1 cellular context compared by ENCODE assay signal in the genomic region with DNA sequence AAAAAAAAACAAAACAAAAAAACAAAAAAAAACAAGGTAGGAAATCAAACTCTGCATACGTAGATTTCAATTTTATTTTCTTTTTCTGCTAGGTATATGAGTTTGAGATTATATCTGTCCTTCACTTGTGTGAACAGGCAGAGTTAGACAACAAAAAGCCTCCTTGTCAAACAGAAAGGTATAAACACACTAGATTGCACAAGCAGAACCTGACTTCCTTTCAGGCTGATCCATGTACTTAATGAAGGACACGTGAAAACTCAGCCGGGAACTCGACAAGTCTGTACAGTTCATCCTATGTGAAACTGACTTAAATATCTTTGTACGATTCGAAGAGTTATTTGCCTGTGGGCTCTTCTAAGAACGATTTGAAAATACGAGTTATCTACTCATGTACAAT.
TF ChIP-seq lines count a peak whose summit lies in the region.

No MANE protein-coding gene starts in this region.

TF ChIP-seq in HepG2, 621 proteins besides CTCF, POLR2A, EP300 and RAD21 (continued from another document and continues in another):
- TF ChIP-seq, protein P1, sequence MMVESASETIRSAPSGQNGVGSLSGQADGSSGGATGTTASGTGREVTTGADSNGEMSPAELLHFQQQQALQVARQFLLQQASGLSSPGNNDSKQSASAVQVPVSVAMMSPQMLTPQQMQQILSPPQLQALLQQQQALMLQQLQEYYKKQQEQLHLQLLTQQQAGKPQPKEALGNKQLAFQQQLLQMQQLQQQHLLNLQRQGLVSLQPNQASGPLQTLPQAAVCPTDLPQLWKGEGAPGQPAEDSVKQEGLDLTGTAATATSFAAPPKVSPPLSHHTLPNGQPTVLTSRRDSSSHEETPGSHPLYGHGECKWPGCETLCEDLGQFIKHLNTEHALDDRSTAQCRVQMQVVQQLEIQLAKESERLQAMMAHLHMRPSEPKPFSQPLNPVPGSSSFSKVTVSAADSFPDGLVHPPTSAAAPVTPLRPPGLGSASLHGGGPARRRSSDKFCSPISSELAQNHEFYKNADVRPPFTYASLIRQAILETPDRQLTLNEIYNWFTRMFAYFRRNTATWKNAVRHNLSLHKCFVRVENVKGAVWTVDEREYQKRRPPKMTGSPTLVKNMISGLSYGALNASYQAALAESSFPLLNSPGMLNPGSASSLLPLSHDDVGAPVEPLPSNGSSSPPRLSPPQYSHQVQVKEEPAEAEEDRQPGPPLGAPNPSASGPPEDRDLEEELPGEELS (CRISPR knock-in tag; IDR thresholded peaks at IDR 0.05) = peak; percentile 99
- TF ChIP-seq PCBP2 (optimal IDR thresholded peaks at IDR 0.05; ENCODE audit: low read depth, low read length, poor library complexity, severe bottlenecking) (no peak), SATB2 (CRISPR knock-in tag; IDR thresholded peaks at IDR 0.05) (0 out of 2 replicates have a peak, but pooled peaks have one; percentile 36), NFKBIZ (CRISPR knock-in tag; IDR thresholded peaks at IDR 0.05) (0 out of 2 replicates have a peak, but pooled peaks have one; percentile 46), ZNF317 (CRISPR knock-in tag; IDR thresholded peaks at IDR 0.05) (0 out of 2 replicates have a peak, but pooled peaks have one; percentile 24), ARNTL (CRISPR knock-in tag; IDR thresholded peaks at IDR 0.05) (peak; percentile 87), IKZF4 (CRISPR knock-in tag; IDR thresholded peaks at IDR 0.05; ENCODE audit: borderline replicate concordance, low read depth, not compliant biosample characterization) (no peak), ZNF180 (CRISPR knock-in tag; IDR thresholded peaks at IDR 0.05; ENCODE audit: borderline replicate concordance, low read depth) (no peak), SP5 (CRISPR knock-in tag; IDR thresholded peaks at IDR 0.05; ENCODE audit: borderline replicate concordance, low read depth) (peak; percentile 40; the same call in 1 of the 2 replicates), SIN3A (IDR thresholded peaks at IDR 0.05; ENCODE audit: borderline replicate concordance, low read depth, low read length) (no peak), ZNF292 (CRISPR knock-in tag; IDR thresholded peaks at IDR 0.05; ENCODE audit: borderline replicate concordance, low read depth) (no peak), CCDC6 (CRISPR knock-in tag; IDR thresholded peaks at IDR 0.05) (peak; percentile 59; the same call in 1 of the 2 replicates), KDM1A (CRISPR knock-in tag; IDR thresholded peaks at IDR 0.05) (no peak), BCL6 (CRISPR knock-in tag; IDR thresholded peaks at IDR 0.05) (peak; percentile 86), ZNF20 (CRISPR knock-in tag; IDR thresholded peaks at IDR 0.05) (no peak), ZNF235 (CRISPR knock-in tag; IDR thresholded peaks at IDR 0.05; ENCODE audit: borderline replicate concordance) (no peak), RNF2 (conservative IDR thresholded peaks at IDR 0.05; ENCODE audit: low read depth) (no peak)
- TF ChIP-seq, protein P2, sequence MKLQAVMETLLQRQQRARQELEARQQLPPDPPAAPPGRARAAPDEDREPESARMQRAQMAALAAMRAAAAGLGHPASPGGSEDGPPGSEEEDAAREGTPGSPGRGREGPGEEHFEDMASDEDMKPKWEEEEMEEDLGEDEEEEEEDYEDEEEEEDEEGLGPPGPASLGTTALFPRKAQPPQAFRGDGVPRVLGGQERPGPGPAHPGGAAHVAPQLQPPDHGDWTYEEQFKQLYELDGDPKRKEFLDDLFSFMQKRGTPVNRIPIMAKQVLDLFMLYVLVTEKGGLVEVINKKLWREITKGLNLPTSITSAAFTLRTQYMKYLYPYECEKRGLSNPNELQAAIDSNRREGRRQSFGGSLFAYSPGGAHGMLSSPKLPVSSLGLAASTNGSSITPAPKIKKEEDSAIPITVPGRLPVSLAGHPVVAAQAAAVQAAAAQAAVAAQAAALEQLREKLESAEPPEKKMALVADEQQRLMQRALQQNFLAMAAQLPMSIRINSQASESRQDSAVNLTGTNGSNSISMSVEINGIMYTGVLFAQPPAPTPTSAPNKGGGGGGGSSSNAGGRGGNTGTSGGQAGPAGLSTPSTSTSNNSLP (IDR thresholded peaks at IDR 0.05; ENCODE audit: low read depth, low read length) = peak; percentile 72; the same call in 1 of the 2 replicates
- TF ChIP-seq, protein P3, sequence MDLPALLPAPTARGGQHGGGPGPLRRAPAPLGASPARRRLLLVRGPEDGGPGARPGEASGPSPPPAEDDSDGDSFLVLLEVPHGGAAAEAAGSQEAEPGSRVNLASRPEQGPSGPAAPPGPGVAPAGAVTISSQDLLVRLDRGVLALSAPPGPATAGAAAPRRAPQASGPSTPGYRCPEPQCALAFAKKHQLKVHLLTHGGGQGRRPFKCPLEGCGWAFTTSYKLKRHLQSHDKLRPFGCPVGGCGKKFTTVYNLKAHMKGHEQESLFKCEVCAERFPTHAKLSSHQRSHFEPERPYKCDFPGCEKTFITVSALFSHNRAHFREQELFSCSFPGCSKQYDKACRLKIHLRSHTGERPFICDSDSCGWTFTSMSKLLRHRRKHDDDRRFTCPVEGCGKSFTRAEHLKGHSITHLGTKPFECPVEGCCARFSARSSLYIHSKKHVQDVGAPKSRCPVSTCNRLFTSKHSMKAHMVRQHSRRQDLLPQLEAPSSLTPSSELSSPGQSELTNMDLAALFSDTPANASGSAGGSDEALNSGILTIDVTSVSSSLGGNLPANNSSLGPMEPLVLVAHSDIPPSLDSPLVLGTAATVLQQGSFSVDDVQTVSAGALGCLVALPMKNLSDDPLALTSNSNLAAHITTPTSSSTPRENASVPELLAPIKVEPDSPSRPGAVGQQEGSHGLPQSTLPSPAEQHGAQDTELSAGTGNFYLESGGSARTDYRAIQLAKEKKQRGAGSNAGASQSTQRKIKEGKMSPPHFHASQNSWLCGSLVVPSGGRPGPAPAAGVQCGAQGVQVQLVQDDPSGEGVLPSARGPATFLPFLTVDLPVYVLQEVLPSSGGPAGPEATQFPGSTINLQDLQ (CRISPR knock-in tag; IDR thresholded peaks at IDR 0.05) = no peak
- TF ChIP-seq, protein P4, sequence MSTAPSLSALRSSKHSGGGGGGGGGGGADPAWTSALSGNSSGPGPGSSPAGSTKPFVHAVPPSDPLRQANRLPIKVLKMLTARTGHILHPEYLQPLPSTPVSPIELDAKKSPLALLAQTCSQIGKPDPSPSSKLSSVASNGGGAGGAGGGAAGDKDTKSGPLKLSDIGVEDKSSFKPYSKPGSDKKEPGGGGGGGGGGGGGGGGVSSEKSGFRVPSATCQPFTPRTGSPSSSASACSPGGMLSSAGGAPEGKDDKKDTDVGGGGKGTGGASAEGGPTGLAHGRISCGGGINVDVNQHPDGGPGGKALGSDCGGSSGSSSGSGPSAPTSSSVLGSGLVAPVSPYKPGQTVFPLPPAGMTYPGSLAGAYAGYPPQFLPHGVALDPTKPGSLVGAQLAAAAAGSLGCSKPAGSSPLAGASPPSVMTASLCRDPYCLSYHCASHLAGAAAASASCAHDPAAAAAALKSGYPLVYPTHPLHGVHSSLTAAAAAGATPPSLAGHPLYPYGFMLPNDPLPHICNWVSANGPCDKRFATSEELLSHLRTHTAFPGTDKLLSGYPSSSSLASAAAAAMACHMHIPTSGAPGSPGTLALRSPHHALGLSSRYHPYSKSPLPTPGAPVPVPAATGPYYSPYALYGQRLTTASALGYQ (CRISPR knock-in tag; IDR thresholded peaks at IDR 0.05) = peak; percentile 91
- TF ChIP-seq, protein P5, sequence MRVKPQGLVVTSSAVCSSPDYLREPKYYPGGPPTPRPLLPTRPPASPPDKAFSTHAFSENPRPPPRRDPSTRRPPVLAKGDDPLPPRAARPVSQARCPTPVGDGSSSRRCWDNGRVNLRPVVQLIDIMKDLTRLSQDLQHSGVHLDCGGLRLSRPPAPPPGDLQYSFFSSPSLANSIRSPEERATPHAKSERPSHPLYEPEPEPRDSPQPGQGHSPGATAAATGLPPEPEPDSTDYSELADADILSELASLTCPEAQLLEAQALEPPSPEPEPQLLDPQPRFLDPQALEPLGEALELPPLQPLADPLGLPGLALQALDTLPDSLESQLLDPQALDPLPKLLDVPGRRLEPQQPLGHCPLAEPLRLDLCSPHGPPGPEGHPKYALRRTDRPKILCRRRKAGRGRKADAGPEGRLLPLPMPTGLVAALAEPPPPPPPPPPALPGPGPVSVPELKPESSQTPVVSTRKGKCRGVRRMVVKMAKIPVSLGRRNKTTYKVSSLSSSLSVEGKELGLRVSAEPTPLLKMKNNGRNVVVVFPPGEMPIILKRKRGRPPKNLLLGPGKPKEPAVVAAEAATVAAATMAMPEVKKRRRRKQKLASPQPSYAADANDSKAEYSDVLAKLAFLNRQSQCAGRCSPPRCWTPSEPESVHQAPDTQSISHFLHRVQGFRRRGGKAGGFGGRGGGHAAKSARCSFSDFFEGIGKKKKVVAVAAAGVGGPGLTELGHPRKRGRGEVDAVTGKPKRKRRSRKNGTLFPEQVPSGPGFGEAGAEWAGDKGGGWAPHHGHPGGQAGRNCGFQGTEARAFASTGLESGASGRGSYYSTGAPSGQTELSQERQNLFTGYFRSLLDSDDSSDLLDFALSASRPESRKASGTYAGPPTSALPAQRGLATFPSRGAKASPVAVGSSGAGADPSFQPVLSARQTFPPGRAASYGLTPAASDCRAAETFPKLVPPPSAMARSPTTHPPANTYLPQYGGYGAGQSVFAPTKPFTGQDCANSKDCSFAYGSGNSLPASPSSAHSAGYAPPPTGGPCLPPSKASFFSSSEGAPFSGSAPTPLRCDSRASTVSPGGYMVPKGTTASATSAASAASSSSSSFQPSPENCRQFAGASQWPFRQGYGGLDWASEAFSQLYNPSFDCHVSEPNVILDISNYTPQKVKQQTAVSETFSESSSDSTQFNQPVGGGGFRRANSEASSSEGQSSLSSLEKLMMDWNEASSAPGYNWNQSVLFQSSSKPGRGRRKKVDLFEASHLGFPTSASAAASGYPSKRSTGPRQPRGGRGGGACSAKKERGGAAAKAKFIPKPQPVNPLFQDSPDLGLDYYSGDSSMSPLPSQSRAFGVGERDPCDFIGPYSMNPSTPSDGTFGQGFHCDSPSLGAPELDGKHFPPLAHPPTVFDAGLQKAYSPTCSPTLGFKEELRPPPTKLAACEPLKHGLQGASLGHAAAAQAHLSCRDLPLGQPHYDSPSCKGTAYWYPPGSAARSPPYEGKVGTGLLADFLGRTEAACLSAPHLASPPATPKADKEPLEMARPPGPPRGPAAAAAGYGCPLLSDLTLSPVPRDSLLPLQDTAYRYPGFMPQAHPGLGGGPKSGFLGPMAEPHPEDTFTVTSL (CRISPR knock-in tag; IDR thresholded peaks at IDR 0.05; ENCODE audit: borderline replicate concordance) = peak; percentile 92
- TF ChIP-seq, protein P6, sequence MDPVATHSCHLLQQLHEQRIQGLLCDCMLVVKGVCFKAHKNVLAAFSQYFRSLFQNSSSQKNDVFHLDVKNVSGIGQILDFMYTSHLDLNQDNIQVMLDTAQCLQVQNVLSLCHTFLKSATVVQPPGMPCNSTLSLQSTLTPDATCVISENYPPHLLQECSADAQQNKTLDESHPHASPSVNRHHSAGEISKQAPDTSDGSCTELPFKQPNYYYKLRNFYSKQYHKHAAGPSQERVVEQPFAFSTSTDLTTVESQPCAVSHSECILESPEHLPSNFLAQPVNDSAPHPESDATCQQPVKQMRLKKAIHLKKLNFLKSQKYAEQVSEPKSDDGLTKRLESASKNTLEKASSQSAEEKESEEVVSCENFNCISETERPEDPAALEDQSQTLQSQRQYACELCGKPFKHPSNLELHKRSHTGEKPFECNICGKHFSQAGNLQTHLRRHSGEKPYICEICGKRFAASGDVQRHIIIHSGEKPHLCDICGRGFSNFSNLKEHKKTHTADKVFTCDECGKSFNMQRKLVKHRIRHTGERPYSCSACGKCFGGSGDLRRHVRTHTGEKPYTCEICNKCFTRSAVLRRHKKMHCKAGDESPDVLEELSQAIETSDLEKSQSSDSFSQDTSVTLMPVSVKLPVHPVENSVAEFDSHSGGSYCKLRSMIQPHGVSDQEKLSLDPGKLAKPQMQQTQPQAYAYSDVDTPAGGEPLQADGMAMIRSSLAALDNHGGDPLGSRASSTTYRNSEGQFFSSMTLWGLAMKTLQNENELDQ (CRISPR knock-in tag; IDR thresholded peaks at IDR 0.05; ENCODE audit: borderline replicate concordance) = no peak
- TF ChIP-seq, protein P7, sequence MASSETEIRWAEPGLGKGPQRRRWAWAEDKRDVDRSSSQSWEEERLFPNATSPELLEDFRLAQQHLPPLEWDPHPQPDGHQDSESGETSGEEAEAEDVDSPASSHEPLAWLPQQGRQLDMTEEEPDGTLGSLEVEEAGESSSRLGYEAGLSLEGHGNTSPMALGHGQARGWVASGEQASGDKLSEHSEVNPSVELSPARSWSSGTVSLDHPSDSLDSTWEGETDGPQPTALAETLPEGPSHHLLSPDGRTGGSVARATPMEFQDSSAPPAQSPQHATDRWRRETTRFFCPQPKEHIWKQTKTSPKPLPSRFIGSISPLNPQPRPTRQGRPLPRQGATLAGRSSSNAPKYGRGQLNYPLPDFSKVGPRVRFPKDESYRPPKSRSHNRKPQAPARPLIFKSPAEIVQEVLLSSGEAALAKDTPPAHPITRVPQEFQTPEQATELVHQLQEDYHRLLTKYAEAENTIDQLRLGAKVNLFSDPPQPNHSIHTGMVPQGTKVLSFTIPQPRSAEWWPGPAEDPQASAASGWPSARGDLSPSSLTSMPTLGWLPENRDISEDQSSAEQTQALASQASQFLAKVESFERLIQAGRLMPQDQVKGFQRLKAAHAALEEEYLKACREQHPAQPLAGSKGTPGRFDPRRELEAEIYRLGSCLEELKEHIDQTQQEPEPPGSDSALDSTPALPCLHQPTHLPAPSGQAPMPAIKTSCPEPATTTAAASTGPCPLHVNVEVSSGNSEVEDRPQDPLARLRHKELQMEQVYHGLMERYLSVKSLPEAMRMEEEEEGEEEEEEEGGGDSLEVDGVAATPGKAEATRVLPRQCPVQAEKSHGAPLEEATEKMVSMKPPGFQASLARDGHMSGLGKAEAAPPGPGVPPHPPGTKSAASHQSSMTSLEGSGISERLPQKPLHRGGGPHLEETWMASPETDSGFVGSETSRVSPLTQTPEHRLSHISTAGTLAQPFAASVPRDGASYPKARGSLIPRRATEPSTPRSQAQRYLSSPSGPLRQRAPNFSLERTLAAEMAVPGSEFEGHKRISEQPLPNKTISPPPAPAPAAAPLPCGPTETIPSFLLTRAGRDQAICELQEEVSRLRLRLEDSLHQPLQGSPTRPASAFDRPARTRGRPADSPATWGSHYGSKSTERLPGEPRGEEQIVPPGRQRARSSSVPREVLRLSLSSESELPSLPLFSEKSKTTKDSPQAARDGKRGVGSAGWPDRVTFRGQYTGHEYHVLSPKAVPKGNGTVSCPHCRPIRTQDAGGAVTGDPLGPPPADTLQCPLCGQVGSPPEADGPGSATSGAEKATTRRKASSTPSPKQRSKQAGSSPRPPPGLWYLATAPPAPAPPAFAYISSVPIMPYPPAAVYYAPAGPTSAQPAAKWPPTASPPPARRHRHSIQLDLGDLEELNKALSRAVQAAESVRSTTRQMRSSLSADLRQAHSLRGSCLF (CRISPR knock-in tag; IDR thresholded peaks at IDR 0.05; ENCODE audit: borderline replicate concordance) = no peak
